11 cellular contexts compared by ENCODE assay signal in genomic region chr2:136141510-136142154, GRCh38. TPM values are rescaled to one million over a fixed set of nuclear protein-coding genes. Genes with fewer than 3 reads are reported as not detected.
A peak's percentile ranks its signal among the peaks of the same experiment; 100 is the strongest.
DNase-seq lines count a peak whose midpoint lies in the region; ATAC-seq and TF ChIP-seq lines count a peak whose summit lies in the region.
"Had no signal": no experiment of that assay in that cellular context is flagged by ENCODE, and none has a peak within 500 bp of the region (broad histone marks: within the 10 kb centered on the region; RNA-seq: fewer than 3 reads in every experiment).

No MANE protein-coding gene starts in this region.

- no peak overlapping the region for H4K91ac ChIP-seq in mesenchymal stem cell (ENCODE audit: low read length)

- H3K79me2 ChIP-seq in SK-N-SH (ENCODE audit: insufficient read depth) (no peaks in the 10 kb centered on the region), neural cell (replicated peaks; ENCODE audit: insufficient read depth, low read length) (no peaks in the 10 kb centered on the region)

- no peaks in the 10 kb centered on the region for H3K79me1 ChIP-seq in mesenchymal stem cell (replicated peaks; ENCODE audit: low read length, poor library complexity, severe bottlenecking)

- TF ChIP-seq RAD21 in SK-N-SH (IDR thresholded peaks at IDR 0.05; ENCODE audit: low read length) (peak; percentile 12; the same call in 1 of the 2 replicates), neural cell (conservative IDR thresholded peaks at IDR 0.05) (no peak)

- no peak overlapping the region for H2BK120ac ChIP-seq in mesenchymal stem cell (ENCODE audit: low read depth, low read length)

- H2BK15ac ChIP-seq in mesenchymal stem cell (ENCODE audit: low read depth, poor library complexity, severe bottlenecking), result no peak overlapping the region

- DNase-seq in GF-D8 (lab: John Stamatoyannopoulos, UW) (peak; percentile 75), NCI-H2107 treated with DMSO at 0.1 percent for 48 hours (lab: John Stamatoyannopoulos, UW; ENCODE audit: unreplicated experiment) (peak; percentile 96), SK-N-SH (peak; percentile 74), sciatic nerve (ENCODE audit: low spot score) (no peak), mesenchymal stem cell (no peak), GOT3 (lab: John Stamatoyannopoulos, UW) (no peak)
- DNase-seq: effector CD4-positive, alpha-beta T cell; stimulated activated CD4-positive, alpha-beta T cell treated with anti-CD3 and anti-CD28 coated beads, Interleukin-4, amount 100 ng/mL, for 1 hour had no signal

- no peak overlapping the region for H2AK5ac ChIP-seq in mesenchymal stem cell (ENCODE audit: low read length, severe bottlenecking)

- H3K27me3 ChIP-seq in SK-N-SH (ENCODE audit: insufficient read depth) (no peaks in the 10 kb centered on the region), neural cell (ENCODE audit: insufficient read depth, low read depth, low read length) (no peaks in the 10 kb centered on the region), mesenchymal stem cell (ENCODE audit: control insufficient read depth in 1 of 2, insufficient read depth in 1 of 2, low read length in 2 of 2) (peaks cover 4 to 13% of the 10 kb centered on the region in 2 experiments)

- no peak overlapping the region for H2BK12ac ChIP-seq in mesenchymal stem cell (ENCODE audit: low read length in 2 of 2)

- intact Hi-C loops in sciatic nerve (cut with DNase I), result no loop called here

- no peak overlapping the region for H3K23ac ChIP-seq in mesenchymal stem cell (ENCODE audit: low read length in 2 of 2)

- no peak overlapping the region for H3K18ac ChIP-seq in mesenchymal stem cell (ENCODE audit: low read depth in 1 of 2, low read length in 2 of 2)

- peaks cover 0 to 29% of the 10 kb centered on the region in 2 experiments; a peak in 2 of 4 replicates for H3K4me1 ChIP-seq in SK-N-SH (ENCODE audit: control insufficient read depth in 1 of 2, insufficient read depth in 2 of 2, low read depth in 1 of 2, low read length in 1 of 2)
- H3K4me1 ChIP-seq in mesenchymal stem cell (ENCODE audit: control insufficient read depth, insufficient read depth, low read depth, low read length), result no peaks in the 10 kb centered on the region

- CTCF ChIA-PET in SK-N-SH (lab: Yijun Ruan, JAX), result interaction anchor here (0.6 to 1.4 kb wide), 4 partner anchors 13 to 243 kb away, joined by 3 read pairs; no protein-coding TSS in a partner anchor

- H2BK5ac ChIP-seq in mesenchymal stem cell (ENCODE audit: low read depth, low read length, poor library complexity, severe bottlenecking), result no peak overlapping the region

- peak in 1 of 2 experiments; percentile 55; a peak in 2 of 4 replicates for TF ChIP-seq EP300 in SK-N-SH (IDR thresholded peaks at IDR 0.05; ENCODE audit: borderline replicate concordance in 1 of 2, low read depth in 1 of 2, low read length in 1 of 2)
- no peak for TF ChIP-seq EP300 in neural cell (conservative IDR thresholded peaks at IDR 0.05; ENCODE audit: poor library complexity, severe bottlenecking)

- H3K4ac ChIP-seq in mesenchymal stem cell (ENCODE audit: low read depth in 1 of 2, low read length in 2 of 2), result no peak overlapping the region

- H4K20me1 ChIP-seq in SK-N-SH (ENCODE audit: insufficient read depth) (no peaks in the 10 kb centered on the region), neural cell (ENCODE audit: insufficient read depth) (no peaks in the 10 kb centered on the region)

- WGBS in SK-N-SH (ENCODE audit: low lambda C conversion rate), result 9% methylated on average over 7 of the region's 7 CpGs
- 73% methylated on average over 4 of the region's 7 CpGs for WGBS in mesenchymal stem cell

- H3F3A ChIP-seq in SK-N-SH (replicated peaks; ENCODE audit: insufficient read depth), result no peaks in the 10 kb centered on the region
- no peaks in the 10 kb centered on the region for H3F3A ChIP-seq in neural cell (ENCODE audit: insufficient read depth, low read length, poor library complexity, severe bottlenecking)

- H3K14ac ChIP-seq in mesenchymal stem cell (ENCODE audit: low read length in 2 of 2), result no peak overlapping the region

- H3K9me2 ChIP-seq in SK-N-SH, result no peaks in the 10 kb centered on the region
- no peaks in the 10 kb centered on the region for H3K9me2 ChIP-seq in neural cell (ENCODE audit: insufficient read depth, low read length)

- H3K9ac ChIP-seq in SK-N-SH, result no peak overlapping the region
- H3K9ac ChIP-seq in neural cell (ENCODE audit: low read length), result no peak overlapping the region
- H3K9ac ChIP-seq in mesenchymal stem cell (ENCODE audit: low read length), result no peak overlapping the region

- H3K4me3 ChIP-seq in SK-N-SH (ENCODE audit: low read depth in 2 of 2, low read length in 1 of 2), result no peak overlapping the region
- no peak overlapping the region for H3K4me3 ChIP-seq in neural cell (ENCODE audit: low read length)
- H3K4me3 ChIP-seq in mesenchymal stem cell (ENCODE audit: insufficient read depth in 1 of 2, low read depth in 1 of 2, low read length in 2 of 2), result no peak overlapping the region

- no peak for TF ChIP-seq CTCF in SK-N-SH (IDR thresholded peaks at IDR 0.05)
- no peak for TF ChIP-seq CTCF in neural cell (IDR thresholded peaks at IDR 0.05; ENCODE audit: poor library complexity, severe bottlenecking)

- H4K8ac ChIP-seq in mesenchymal stem cell (ENCODE audit: low read length), result no peak overlapping the region

- ATAC-seq in sciatic nerve (no peak), GM18502 (IDR thresholded peaks at IDR 0.05; ENCODE audit: poor library complexity, unreplicated experiment) (no peak)

- POLR2A ChIA-PET in SK-N-SH (lab: Yijun Ruan, JAX), result no interaction called here

- H2AFZ ChIP-seq in SK-N-SH (ENCODE audit: low read depth), result no peak overlapping the region
- no peak overlapping the region for H2AFZ ChIP-seq in neural cell (ENCODE audit: low read depth, low read length)
- H2AFZ ChIP-seq in mesenchymal stem cell (ENCODE audit: low read depth, low read length), result no peak overlapping the region

- H3K9me3 ChIP-seq in SK-N-SH (no peaks in the 10 kb centered on the region), neural cell (ENCODE audit: low read length) (no peaks in the 10 kb centered on the region), mesenchymal stem cell (ENCODE audit: control insufficient read depth, low read length) (no peaks in the 10 kb centered on the region)

- H3K36me3 ChIP-seq in SK-N-SH (replicated peaks in 1 of 2; ENCODE audit: control insufficient read depth in 1 of 2, insufficient read depth in 2 of 2, low read length in 1 of 2) (no peaks in the 10 kb centered on the region), neural cell (ENCODE audit: insufficient read depth, low read length) (no peaks in the 10 kb centered on the region), mesenchymal stem cell (ENCODE audit: control insufficient read depth in 1 of 2, insufficient read depth in 2 of 2, low read depth in 1 of 2, low read length in 2 of 2) (no peaks in the 10 kb centered on the region)

- H3K4me2 ChIP-seq in SK-N-SH, result no peak overlapping the region
- no peak overlapping the region for H3K4me2 ChIP-seq in neural cell (ENCODE audit: low read length)
- H3K4me2 ChIP-seq in mesenchymal stem cell (ENCODE audit: low read length, poor library complexity, severe bottlenecking), result no peak overlapping the region

- peak overlapping the region in 1 of 2 experiments; percentile 88; a peak in 2 of 4 replicates for H3K27ac ChIP-seq in SK-N-SH (ENCODE audit: low read depth in 2 of 2, low read length in 1 of 2)
- no peak overlapping the region for H3K27ac ChIP-seq in neural cell (ENCODE audit: low read length)
- H3K27ac ChIP-seq in mesenchymal stem cell (ENCODE audit: low read length, poor library complexity, severe bottlenecking), result no peak overlapping the region

TF ChIP-seq in SK-N-SH, 30 proteins besides CTCF, POLR2A, EP300 and RAD21:
- TF ChIP-seq GATA2 (CRISPR knock-in tag; IDR thresholded peaks at IDR 0.05) (peak; percentile 60), FOXM1 (IDR thresholded peaks at IDR 0.05; ENCODE audit: low read depth) (no peak), FOXJ3 (CRISPR knock-in tag; IDR thresholded peaks at IDR 0.05) (0 out of 2 replicates have a peak, but pooled peaks have one; percentile 42)

TF ChIP-seq in neural cell, 6 proteins besides CTCF, POLR2A, EP300 and RAD21:
- TF ChIP-seq POLR2AphosphoS5 (IDR thresholded peaks at IDR 0.05), result peak; percentile 17
- TF ChIP-seq EZH2 (IDR thresholded peaks at IDR 0.05; ENCODE audit: borderline replicate concordance, insufficient read depth, low read length, poor library complexity, severe bottlenecking), result no peak

RNA-seq across cellular contexts. Expression of gene CXCR4, which starts 23.7 kb away (rescaled TPM):
- polyA plus RNA-seq in SK-N-SH (2012; rRNA removed) (0.48 and 1.3 TPM in 2 replicates), neural cell (0.50 and 1.6 TPM in 2 replicates)
- 0.90 and 1.8 TPM in 2 replicates for polyA plus RNA-seq in SK-N-SH (2012; cell fraction: cytosol; rRNA removed)
- 0.31 and 0.35 TPM in 2 replicates for polyA plus RNA-seq in SK-N-SH (2012; cell fraction: nucleus; rRNA removed)
- 0.97 and 1.0 TPM in 2 replicates for polyA minus RNA-seq in neural cell
- 39.8 TPM for total RNA-seq in sciatic nerve
- not detected for polyA plus RNA-seq in mesenchymal stem cell (2013, experiment 1 of 2)
- not detected for polyA plus RNA-seq in mesenchymal stem cell (2013, experiment 2 of 2)
- total RNA-seq: RPMI7951 had no signal

Comparison
In these comparisons a context has a peak if more than half of its experiments do, and no peak if none do; other contexts are left out.
1. DNase-seq: peak in GF-D8 (single experiment), NCI-H2107 treated with DMSO at 0.1 percent for 48 hours (single experiment) and SK-N-SH (single experiment); none in sciatic nerve (single experiment), mesenchymal stem cell (single experiment) and GOT3 (single experiment).